15 cellular contexts compared by ENCODE assay signal in the genomic region with DNA sequence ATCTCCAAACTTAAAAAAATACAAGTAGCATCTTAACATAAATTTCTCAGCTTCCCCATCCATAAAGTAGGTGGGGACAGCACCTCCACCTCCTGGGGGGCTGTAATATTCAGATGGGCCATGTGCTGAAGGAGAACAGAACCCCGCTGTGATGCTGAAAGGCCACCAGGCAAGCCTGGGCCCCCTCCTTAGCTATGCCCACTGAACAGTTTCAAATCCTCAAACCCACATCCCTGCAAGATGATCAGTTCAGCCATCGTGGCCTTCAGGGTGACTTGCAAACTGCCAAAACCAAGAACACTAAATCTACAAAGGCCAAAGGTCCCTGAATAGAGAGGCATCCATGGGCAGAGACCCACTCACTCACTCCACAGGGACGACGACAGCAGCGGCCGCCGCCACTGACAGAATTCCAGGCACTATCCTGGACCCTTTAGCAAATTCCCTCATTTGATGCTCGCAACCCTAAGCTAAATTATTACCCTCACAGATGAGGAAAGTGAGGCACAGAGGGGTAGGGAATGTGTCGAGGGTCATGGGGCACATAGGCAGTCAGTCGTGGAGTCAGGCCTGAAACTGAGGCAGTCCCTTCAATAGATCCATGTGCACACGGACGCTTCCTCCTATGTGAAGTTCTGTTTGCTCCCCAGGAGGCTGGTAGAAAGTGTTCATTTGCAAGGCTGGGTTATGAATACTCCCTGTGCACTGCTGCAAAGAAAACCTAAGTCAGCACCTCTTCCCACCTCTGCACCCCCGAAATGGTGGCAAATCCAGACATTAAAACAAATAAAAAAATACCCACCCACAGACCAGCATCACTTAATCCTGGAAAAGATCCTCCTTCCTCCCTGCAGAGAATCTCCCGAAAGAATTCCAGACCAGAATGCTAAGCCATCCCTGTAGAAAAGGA.
"Had no signal": no experiment of that assay in that cellular context is flagged by ENCODE, and none has a peak within 500 bp of the region (broad histone marks: within the 10 kb centered on the region; RNA-seq: fewer than 3 reads in every experiment).

No MANE protein-coding gene starts in this region.

- DNase-seq: activated CD4-positive, alpha-beta T cell treated with anti-CD3 and anti-CD28 coated beads, Interleukin-2, amount 50 U/mL, for 4 hours; activated CD8-positive, alpha-beta memory T cell treated with anti-CD3 and anti-CD28 coated beads, Interleukin-2, amount 10 ng/mL, durations not matched to agents 7 days and 5 days; activated effector memory CD4-positive, alpha-beta T cell treated with anti-CD3 and anti-CD28 coated beads, Interleukin-2, amount 50 U/mL, for 16 hours; activated T-cell treated with anti-CD3 and anti-CD28 coated beads, Interleukin-2, amount 50 U/mL, for 24 hours; anterior cingulate cortex; cerebellar nuclear complex; dermis blood vessel endothelial cell; endodermal cell; erythroblast; naive thymus-derived CD8-positive, alpha-beta T cell; stimulated activated CD4-positive, alpha-beta T cell treated with anti-CD3 and anti-CD28 coated beads, Interleukin-2, amount 100 ng/mL, for 24 hours; stimulated activated naive CD4-positive, alpha-beta T cell treated with Interleukin-2 at 50 U/mL for 16 hours had no signal

- H3K27ac Mint-ChIP-seq: activated CD8-positive, alpha-beta memory T cell treated with anti-CD3 and anti-CD28 coated beads, Interleukin-2, amount 10 ng/mL, durations not matched to agents 7 days and 5 days; activated T-cell treated with anti-CD3 and anti-CD28 coated beads, Interleukin-2, amount 50 U/mL, for 24 hours; endodermal cell; type B pancreatic cell had no signal

- H3K36me3 Mint-ChIP-seq: activated CD8-positive, alpha-beta memory T cell treated with anti-CD3 and anti-CD28 coated beads, Interleukin-2, amount 10 ng/mL, durations not matched to agents 7 days and 5 days; activated naive CD4-positive, alpha-beta T cell treated with anti-CD3 and anti-CD28 coated beads, Interleukin-2, amount 50 U/mL, for 72 hours; type B pancreatic cell had no signal

- H3K27me3 Mint-ChIP-seq: activated CD8-positive, alpha-beta memory T cell treated with anti-CD3 and anti-CD28 coated beads, Interleukin-2, amount 10 ng/mL, durations not matched to agents 7 days and 5 days; activated T-cell treated with anti-CD3 and anti-CD28 coated beads, Interleukin-2, amount 50 U/mL, for 24 hours; naive thymus-derived CD8-positive, alpha-beta T cell; type B pancreatic cell had no signal

- H3K4me3 Mint-ChIP-seq: activated CD8-positive, alpha-beta memory T cell treated with anti-CD3 and anti-CD28 coated beads, Interleukin-2, amount 10 ng/mL, durations not matched to agents 7 days and 5 days; activated T-cell treated with anti-CD3 and anti-CD28 coated beads, Interleukin-2, amount 50 U/mL, for 24 hours; endodermal cell; naive thymus-derived CD8-positive, alpha-beta T cell; type B pancreatic cell had no signal

- ATAC-seq: activated CD8-positive, alpha-beta memory T cell treated with anti-CD3 and anti-CD28 coated beads, Interleukin-2, amount 10 ng/mL, durations not matched to agents 7 days and 5 days; activated naive CD4-positive, alpha-beta T cell treated with anti-CD3 and anti-CD28 coated beads, Interleukin-2, amount 50 U/mL, for 72 hours; naive thymus-derived CD8-positive, alpha-beta T cell; sciatic nerve had no signal

- H3K9me3 Mint-ChIP-seq: activated naive CD4-positive, alpha-beta T cell treated with anti-CD3 and anti-CD28 coated beads, Interleukin-2, amount 50 U/mL, for 72 hours; activated T-cell treated with anti-CD3 and anti-CD28 coated beads, Interleukin-2, amount 50 U/mL, for 24 hours; endodermal cell; naive thymus-derived CD8-positive, alpha-beta T cell; type B pancreatic cell had no signal
